Comparison of ENCODE assay signal across 16 cellular contexts in genomic region chr5:31213676-31214638, GRCh38. TPM values are rescaled to one million over a fixed set of nuclear protein-coding genes. Genes with fewer than 3 reads are reported as not detected.
DNase-seq lines count a peak whose midpoint lies in the region; TF ChIP-seq lines count a peak whose summit lies in the region.
"Had no signal": no experiment of that assay in that cellular context is flagged by ENCODE, and none has a peak within 500 bp of the region (broad histone marks: within the 10 kb centered on the region; RNA-seq: fewer than 3 reads in every experiment).

No MANE protein-coding gene starts in this region.

- no peaks in the 10 kb centered on the region for H3K4me1 ChIP-seq in parathyroid adenoma
- peaks cover 63% of the 10 kb centered on the region for H3K4me1 ChIP-seq in HAP-1

- no peaks in the 10 kb centered on the region for H3K36me3 ChIP-seq in parathyroid adenoma (ENCODE audit: control insufficient read depth, insufficient read depth, low read length)
- peaks cover 10% of the 10 kb centered on the region for H3K36me3 ChIP-seq in HAP-1 (replicated peaks)

- in situ Hi-C loops in HAP-1 (cut with MboI; ENCODE audit: low sequenced_read_pairs): no loop called here

- peak overlapping the region; percentile 34 for H2AFZ ChIP-seq in parathyroid adenoma

- H3K4me2 ChIP-seq in parathyroid adenoma (ENCODE audit: low read length): no peak overlapping the region

- intact Hi-C loops in dorsolateral prefrontal cortex (cut with DNase I): no loop called here

- H3K27me3 ChIP-seq in dorsolateral prefrontal cortex (no peaks in the 10 kb centered on the region), parathyroid adenoma (ENCODE audit: control insufficient read depth, insufficient read depth, low read length) (no peaks in the 10 kb centered on the region), HAP-1 (ENCODE audit: low read depth) (no peaks in the 10 kb centered on the region)

- peak overlapping the region in 45 of 59 donors; percentile 0 to 54 (median 30) for H3K4me3 ChIP-seq in dorsolateral prefrontal cortex
- no peak overlapping the region for H3K4me3 ChIP-seq in parathyroid adenoma (ENCODE audit: low read depth, low read length)
- H3K4me3 ChIP-seq in HAP-1: no peak overlapping the region

- H3K27ac ChIP-seq in dorsolateral prefrontal cortex: peak overlapping the region in 39 of 59 donors; percentile 10 to 77 (median 55)
- no peak overlapping the region for H3K27ac ChIP-seq in parathyroid adenoma

- H3K9ac ChIP-seq in parathyroid adenoma: no peak overlapping the region

- H3K9me3 ChIP-seq in parathyroid adenoma (ENCODE audit: control insufficient read depth, low read length): no peaks in the 10 kb centered on the region
- no peaks in the 10 kb centered on the region for H3K9me3 ChIP-seq in HAP-1

- no peaks in the 10 kb centered on the region for H3K79me2 ChIP-seq in parathyroid adenoma

- DNase-seq in DMS153 treated with DMSO at 0.1 percent for 48 hours (lab: John Stamatoyannopoulos, UW; ENCODE audit: unreplicated experiment) (peak; percentile 48), NCI-H345 treated with DMSO at 0.1 percent for 48 hours (lab: John Stamatoyannopoulos, UW; ENCODE audit: unreplicated experiment) (peak; percentile 55), dorsolateral prefrontal cortex (no peak), mucosa of gallbladder (ENCODE audit: low spot score) (no peak), HAP-1 (ENCODE audit: low spot score in 2 of 2) (no peak), NCI-H1092 (lab: John Stamatoyannopoulos, UW) (no peak), NCI-H524 treated with DMSO at 0.1 percent for 48 hours (lab: John Stamatoyannopoulos, UW) (no peak)
- DNase-seq: GF-D8; KBM-7; mammary epithelial cell; NCI-H1048; stimulated activated CD4-positive, alpha-beta T cell treated with anti-CD3 and anti-CD28 coated beads, Interleukin-4, amount 100 ng/mL, for 1 hour; T-helper 1 cell had no signal

- TF ChIP-seq CTCF in dorsolateral prefrontal cortex (IDR thresholded peaks at IDR 0.05 in 54 of 56, conservative IDR thresholded peaks at IDR 0.05 in 2 of 56; ENCODE audit: low read depth in 1 of 56, partially characterized antibody in 56 of 56) (no peak), parathyroid adenoma (IDR thresholded peaks at IDR 0.05) (no peak)

RNA-seq across cellular contexts. Expression of gene CDH6, which starts 20.5 kb away (rescaled TPM):
- total RNA-seq in dorsolateral prefrontal cortex: 10 to 100 TPM in 117 of 120 experiments, 1 to 10 TPM in 3; 9.0 to 28.7 (median 19.0) TPM
- 75.9 TPM for total RNA-seq in mucosa of gallbladder
- total RNA-seq: activated T-helper 2 cell treated with anti-CD3 and anti-CD28 coated beads, Interferon-gamma antibody, Interleukin-2, Interleukin-4, amounts not matched to agents 10 μg/mL and 5 μg/mL and 100 μg/mL, durations not matched to agents 14 hours and 24 hours and 36 hours; mammary epithelial cell; natural killer cell treated with Interleukin-12 subunit alpha and Interleukin-12 subunit beta and Interleukin-15 and Interleukin-18, amount 100 ng/mL, for 72 hours had no signal

Comparison
In these comparisons a context has a peak if more than half of its experiments do, and no peak if none do; other contexts are left out.
1. DNase-seq: peak in DMS153 treated with DMSO at 0.1 percent for 48 hours (single experiment) and NCI-H345 treated with DMSO at 0.1 percent for 48 hours (single experiment); none in dorsolateral prefrontal cortex (0 of 10), mucosa of gallbladder (single experiment), HAP-1 (0 of 2), NCI-H1092 (single experiment) and NCI-H524 treated with DMSO at 0.1 percent for 48 hours (single experiment).
2. H3K4me3 ChIP-seq: peak in dorsolateral prefrontal cortex (45 of 59); none in parathyroid adenoma (single experiment) and HAP-1 (single experiment).